19 cellular contexts compared by ENCODE assay signal in genomic region chr1:35097224-35097623, GRCh38.
A peak's percentile ranks its signal among the peaks of the same experiment; 100 is the strongest.
DNase-seq lines count a peak whose midpoint lies in the region; ATAC-seq and TF ChIP-seq lines count a peak whose summit lies in the region.
"Had no signal": no experiment of that assay in that cellular context is flagged by ENCODE, and none has a peak within 500 bp of the region (broad histone marks: within the 10 kb centered on the region; RNA-seq: fewer than 3 reads in every experiment).

No MANE protein-coding gene starts in this region.

- H3K27me3 Mint-ChIP-seq in T-helper 2 cell treated with Interferon-gamma antibody and Interleukin-4, amounts not matched to agents 5 μg/mL and 100 μg/mL, for 36 hours (ENCODE audit: low read depth) = no peaks in the 10 kb centered on the region
- H3K27me3 Mint-ChIP-seq: stimulated activated memory B cell treated with anti-CD40 and anti-IgM and Interleukin-4, amounts not matched to agents 10 μg/mL and 1 μg/mL and 100 μg/mL, for 72 hours; type B pancreatic cell had no signal

- ATAC-seq in GM21528 (IDR thresholded peaks at IDR 0.05; ENCODE audit: low FRiP score, unreplicated experiment) (no peak), HG03342 (IDR thresholded peaks at IDR 0.05; ENCODE audit: unreplicated experiment) (no peak)
- ATAC-seq: left cardiac atrium; stimulated activated memory B cell treated with anti-CD40 and anti-IgM and Interleukin-4, amounts not matched to agents 10 μg/mL and 1 μg/mL and 100 μg/mL, for 72 hours had no signal

- no peak overlapping the region for H3K4me3 ChIP-seq in AG10803 (ENCODE audit: low read length)
- H3K4me3 ChIP-seq: MG63 had no signal

- H3K4me1 Mint-ChIP-seq in T-helper 2 cell treated with Interferon-gamma antibody and Interleukin-4, amounts not matched to agents 5 μg/mL and 100 μg/mL, for 36 hours (ENCODE audit: low read depth) = peaks cover 7% of the 10 kb centered on the region

- H3K36me3 Mint-ChIP-seq in T-helper 2 cell treated with Interferon-gamma antibody and Interleukin-4, amounts not matched to agents 5 μg/mL and 100 μg/mL, for 36 hours (ENCODE audit: low read depth) = peaks cover 31% of the 10 kb centered on the region

- H3K4me3 Mint-ChIP-seq in T-helper 2 cell treated with Interferon-gamma antibody and Interleukin-4, amounts not matched to agents 5 μg/mL and 100 μg/mL, for 36 hours = peak overlapping the region; percentile 7
- H3K4me3 Mint-ChIP-seq: stimulated activated memory B cell treated with anti-CD40 and anti-IgM and Interleukin-4, amounts not matched to agents 10 μg/mL and 1 μg/mL and 100 μg/mL, for 72 hours; type B pancreatic cell had no signal

- H3K9me3 Mint-ChIP-seq in T-helper 2 cell treated with Interferon-gamma antibody and Interleukin-4, amounts not matched to agents 5 μg/mL and 100 μg/mL, for 36 hours = no peaks in the 10 kb centered on the region
- H3K9me3 Mint-ChIP-seq: stimulated activated memory B cell treated with anti-CD40 and anti-IgM and Interleukin-4, amounts not matched to agents 10 μg/mL and 1 μg/mL and 100 μg/mL, for 72 hours; type B pancreatic cell had no signal

- DNase-seq in AG10803 (ENCODE audit: low read depth) (peak; percentile 69), GM04503 (ENCODE audit: low read depth) (peak; percentile 39), iris pigment epithelial cell (ENCODE audit: low read depth) (peak; percentile 44), NCI-H1048 (lab: John Stamatoyannopoulos, UW) (no peak), RKO (ENCODE audit: low spot score) (no peak)
- DNase-seq in T-helper 2 cell treated with Interferon-gamma antibody and Interleukin-4, amounts not matched to agents 5 μg/mL and 100 μg/mL, for 36 hours (ENCODE audit: low spot score) = peak; percentile 10
- DNase-seq: activated T-cell treated with anti-CD3 and anti-CD28 coated beads, Interleukin-2, amount 50 U/mL, for 48 hours; amniotic stem cell; C1 segment of cervical spinal cord; erythroblast; head of caudate nucleus; left cardiac atrium; MG63; NCI-H2081 treated with DMSO at 0.1 percent for 48 hours; occipital lobe had no signal

- TF ChIP-seq CTCF in AG10803 (conservative IDR thresholded peaks at IDR 0.05; ENCODE audit: low read length) = no peak

- H3K27ac Mint-ChIP-seq in T-helper 2 cell treated with Interferon-gamma antibody and Interleukin-4, amounts not matched to agents 5 μg/mL and 100 μg/mL, for 36 hours = peak overlapping the region; percentile 0
- H3K27ac Mint-ChIP-seq: stimulated activated memory B cell treated with anti-CD40 and anti-IgM and Interleukin-4, amounts not matched to agents 10 μg/mL and 1 μg/mL and 100 μg/mL, for 72 hours; type B pancreatic cell had no signal

Comparison
In these comparisons a context has a peak if more than half of its experiments do, and no peak if none do; other contexts are left out.
1. DNase-seq: peak in AG10803 (single experiment), GM04503 (single experiment), T-helper 2 cell treated with Interferon-gamma antibody and Interleukin-4, amounts not matched to agents 5 μg/mL and 100 μg/mL, for 36 hours (single experiment) and iris pigment epithelial cell (single experiment); none in NCI-H1048 (single experiment) and RKO (single experiment).